In genomic region chr15:73335026-73335425, GRCh38 we compare ENCODE assay signal across 25 cellular contexts. TPM values are rescaled to one million over a fixed set of nuclear protein-coding genes. Genes with fewer than 3 reads are reported as not detected.
"Had no signal": no experiment of that assay in that cellular context is flagged by ENCODE, and none has a peak within 500 bp of the region (broad histone marks: within the 10 kb centered on the region; RNA-seq: fewer than 3 reads in every experiment).

No MANE protein-coding gene starts in this region.

- DNase-seq: activated CD4-positive, alpha-beta T cell treated with anti-CD3 and anti-CD28 coated beads, Interleukin-2, amount 50 U/mL, for 48 hours; activated CD8-positive, alpha-beta memory T cell treated with anti-CD3 and anti-CD28 coated beads, Interleukin-2, amount 50 U/mL, for 48 hours; activated naive CD4-positive, alpha-beta T cell treated with anti-CD3 and anti-CD28 coated beads for 36 hours; activated T-cell treated with anti-CD3 and anti-CD28 coated beads, Interleukin-2, amount 50 U/mL, for 48 hours; amygdala; dermis blood vessel endothelial cell; effector CD8-positive, alpha-beta T cell; foreskin keratinocyte; immature natural killer cell; kidney glomerular epithelial cell; left ventricle myocardium inferior; mesenchymal stem cell; mucosa of descending colon; stimulated activated CD4-positive, alpha-beta T cell treated with anti-CD3 and anti-CD28 coated beads, Interleukin-2, amount 100 ng/mL, for 24 hours; T-helper 1 cell; transverse colon; uterus had no signal

- H3K27ac Mint-ChIP-seq: activated naive CD4-positive, alpha-beta T cell treated with anti-CD3 and anti-CD28 coated beads for 36 hours; immature natural killer cell; stimulated activated effector memory CD8-positive, alpha-beta T cell treated with anti-CD3 and anti-CD28 coated beads, Interleukin-12 subunit alpha, Interleukin-12 subunit beta, amount 100 ng/mL, for 72 hours had no signal

- H3K4me3 Mint-ChIP-seq: activated naive CD4-positive, alpha-beta T cell treated with anti-CD3 and anti-CD28 coated beads for 36 hours; immature natural killer cell; neural crest cell; stimulated activated effector memory CD8-positive, alpha-beta T cell treated with anti-CD3 and anti-CD28 coated beads, Interleukin-12 subunit alpha, Interleukin-12 subunit beta, amount 100 ng/mL, for 72 hours had no signal

- H3K36me3 Mint-ChIP-seq: immature natural killer cell; stimulated activated effector memory CD8-positive, alpha-beta T cell treated with anti-CD3 and anti-CD28 coated beads, Interleukin-12 subunit alpha, Interleukin-12 subunit beta, amount 100 ng/mL, for 72 hours had no signal

- FAIRE-seq: TTC549 had no signal

- ATAC-seq: foreskin keratinocyte; mucosa of descending colon; stimulated activated effector memory CD8-positive, alpha-beta T cell treated with anti-CD3 and anti-CD28 coated beads, Interleukin-12 subunit alpha, Interleukin-12 subunit beta, amount 100 ng/mL, for 72 hours had no signal

- H3K27ac ChIP-seq: foreskin keratinocyte, hepatocyte, left ventricle myocardium inferior, prostate gland, transverse colon, uterus had no signal

- H3K9me3 Mint-ChIP-seq: activated naive CD4-positive, alpha-beta T cell treated with anti-CD3 and anti-CD28 coated beads for 36 hours; immature natural killer cell; neural crest cell; stimulated activated effector memory CD8-positive, alpha-beta T cell treated with anti-CD3 and anti-CD28 coated beads, Interleukin-12 subunit alpha, Interleukin-12 subunit beta, amount 100 ng/mL, for 72 hours had no signal

- H2AFZ ChIP-seq: hepatocyte had no signal

- H3K4me2 ChIP-seq: hepatocyte had no signal

- H3K9me3 ChIP-seq: left ventricle myocardium inferior, mucosa of descending colon, prostate gland, transverse colon, uterus had no signal

- H3K27me3 ChIP-seq: hepatocyte, transverse colon, uterus had no signal

- H3K4me3 ChIP-seq: hepatocyte, left ventricle myocardium inferior, mucosa of descending colon, prostate gland, transverse colon, uterus had no signal

- H3K36me3 ChIP-seq: left ventricle myocardium inferior, prostate gland, transverse colon, uterus had no signal

- H3K4me1 Mint-ChIP-seq: immature natural killer cell, neural crest cell had no signal

- H3K79me2 ChIP-seq: hepatocyte had no signal

- H3K4me1 ChIP-seq: foreskin keratinocyte, prostate gland, transverse colon, uterus had no signal

RNA-seq across cellular contexts. Expression of gene HCN4, which starts 33.7 kb away (rescaled TPM):
- total RNA-seq: activated CD8-positive, alpha-beta memory T cell treated with anti-CD3 and anti-CD28 coated beads for 36 hours; activated naive CD4-positive, alpha-beta T cell treated with anti-CD3 and anti-CD28 coated beads for 36 hours; dermis blood vessel endothelial cell; osteocyte had no signal
- polyA plus RNA-seq: esophagus, foreskin keratinocyte, immature natural killer cell had no signal
